25 cellular contexts compared by ENCODE assay signal in the genomic region with DNA sequence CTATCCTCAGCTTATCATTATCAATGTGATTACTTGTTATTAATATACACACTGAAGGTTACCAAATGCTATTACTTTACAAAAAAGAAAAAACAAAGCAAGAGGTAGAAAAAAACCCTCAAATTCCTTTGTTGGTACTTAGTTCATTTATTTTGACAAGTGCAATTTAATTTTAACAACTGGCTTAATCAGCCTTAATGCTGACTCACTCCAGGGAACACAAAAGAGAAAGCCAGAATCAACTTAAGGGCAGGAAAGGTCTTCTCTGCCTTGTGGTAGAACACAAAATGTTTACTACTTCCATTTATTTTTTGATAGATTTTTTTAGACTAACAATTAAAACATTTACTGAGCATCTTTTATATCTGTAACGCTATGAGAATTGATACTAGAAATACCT.
"Had no signal": no experiment of that assay in that cellular context is flagged by ENCODE, and none has a peak within 500 bp of the region (broad histone marks: within the 10 kb centered on the region; RNA-seq: fewer than 3 reads in every experiment).

No MANE protein-coding gene starts in this region.

- H3K27me3 Mint-ChIP-seq: activated CD4-positive, alpha-beta T cell treated with anti-CD3 and anti-CD28 coated beads, Interleukin-2, amount 10 ng/mL, durations not matched to agents 24 days and 14 days; activated naive CD4-positive, alpha-beta T cell treated with anti-CD3 and anti-CD28 coated beads, Interleukin-2, amount 50 U/mL, for 24 hours; activated naive CD8-positive, alpha-beta T cell treated with anti-CD3 and anti-CD28 coated beads, Interleukin-2, amount 10 ng/mL, durations not matched to agents 7 days and 5 days; activated T-cell treated with anti-CD3 and anti-CD28 coated beads, Interleukin-2, amount 50 U/mL, for 24 hours had no signal

- H3K9me3 Mint-ChIP-seq: activated CD4-positive, alpha-beta T cell treated with anti-CD3 and anti-CD28 coated beads, Interleukin-2, amount 10 ng/mL, durations not matched to agents 24 days and 14 days; activated naive CD4-positive, alpha-beta T cell treated with anti-CD3 and anti-CD28 coated beads, Interleukin-2, amount 50 U/mL, for 24 hours had no signal

- H3K36me3 Mint-ChIP-seq: activated naive CD4-positive, alpha-beta T cell treated with anti-CD3 and anti-CD28 coated beads, Interleukin-2, amount 50 U/mL, for 24 hours; activated naive CD8-positive, alpha-beta T cell treated with anti-CD3 and anti-CD28 coated beads, Interleukin-2, amount 10 ng/mL, durations not matched to agents 7 days and 5 days had no signal

- H3K4me1 ChIP-seq: Peyer's patch had no signal

- H3K4me1 Mint-ChIP-seq: activated CD4-positive, alpha-beta T cell treated with anti-CD3 and anti-CD28 coated beads, Interleukin-2, amount 10 ng/mL, durations not matched to agents 24 days and 14 days; activated naive CD4-positive, alpha-beta T cell treated with anti-CD3 and anti-CD28 coated beads, Interleukin-2, amount 50 U/mL, for 24 hours; activated naive CD8-positive, alpha-beta T cell treated with anti-CD3 and anti-CD28 coated beads, Interleukin-2, amount 10 ng/mL, durations not matched to agents 7 days and 5 days had no signal

- H3K4me3 Mint-ChIP-seq: activated CD4-positive, alpha-beta T cell treated with anti-CD3 and anti-CD28 coated beads, Interleukin-2, amount 10 ng/mL, durations not matched to agents 24 days and 14 days; activated CD8-positive, alpha-beta T cell treated with anti-CD3 and anti-CD28 coated beads, Interleukin-2, amount 10 ng/mL, durations not matched to agents 7 days and 5 days; activated naive CD4-positive, alpha-beta T cell treated with anti-CD3 and anti-CD28 coated beads, Interleukin-2, amount 50 U/mL, for 24 hours; activated naive CD8-positive, alpha-beta T cell treated with anti-CD3 and anti-CD28 coated beads, Interleukin-2, amount 10 ng/mL, durations not matched to agents 7 days and 5 days; activated T-cell treated with anti-CD3 and anti-CD28 coated beads, Interleukin-2, amount 50 U/mL, for 24 hours; T-helper 1 cell treated with Interleukin-12 subunit alpha and Interleukin-12 subunit beta and Interleukin-4 antibody, amounts not matched to agents 30 μg/mL and 1 μg/mL, for 36 hours; T-helper 2 cell treated with Interferon-gamma antibody and Interleukin-4, amounts not matched to agents 5 μg/mL and 100 μg/mL, for 36 hours had no signal

- H3K27me3 ChIP-seq: Peyer's patch had no signal

- H3K27ac Mint-ChIP-seq: activated CD4-positive, alpha-beta T cell treated with anti-CD3 and anti-CD28 coated beads, Interleukin-2, amount 10 ng/mL, durations not matched to agents 24 days and 14 days; activated CD8-positive, alpha-beta T cell treated with anti-CD3 and anti-CD28 coated beads, Interleukin-2, amount 10 ng/mL, durations not matched to agents 7 days and 5 days; activated naive CD4-positive, alpha-beta T cell treated with anti-CD3 and anti-CD28 coated beads, Interleukin-2, amount 50 U/mL, for 24 hours; activated naive CD8-positive, alpha-beta T cell treated with anti-CD3 and anti-CD28 coated beads, Interleukin-2, amount 10 ng/mL, durations not matched to agents 7 days and 5 days; activated T-cell treated with anti-CD3 and anti-CD28 coated beads, Interleukin-2, amount 50 U/mL, for 24 hours; activated T-helper 2 cell treated with anti-CD3 and anti-CD28 coated beads, Interferon-gamma antibody, Interleukin-2, Interleukin-4, amounts not matched to agents 10 μg/mL and 5 μg/mL and 100 μg/mL, durations not matched to agents 14 hours and 24 hours and 36 hours; T-helper 1 cell treated with Interleukin-12 subunit alpha and Interleukin-12 subunit beta and Interleukin-4 antibody, amounts not matched to agents 30 μg/mL and 1 μg/mL, for 36 hours; T-helper 2 cell treated with Interferon-gamma antibody and Interleukin-4, amounts not matched to agents 5 μg/mL and 100 μg/mL, for 36 hours had no signal

- H3K27ac ChIP-seq: Peyer's patch had no signal

- FAIRE-seq: K562, TTC549 had no signal

- H3K9me3 ChIP-seq: Peyer's patch had no signal

- H3K36me3 ChIP-seq: Peyer's patch had no signal

- DNase-seq: activated CD4-positive, alpha-beta T cell treated with anti-CD3 and anti-CD28 coated beads, Interleukin-2, amount 10 ng/mL, durations not matched to agents 24 days and 14 days; activated CD4-positive, alpha-beta T cell treated with anti-CD3 and anti-CD28 coated beads, Interleukin-2, amount 50 U/mL, for 48 hours; activated CD8-positive, alpha-beta T cell treated with anti-CD3 and anti-CD28 coated beads, Interleukin-2, amount 10 ng/mL, durations not matched to agents 7 days and 5 days; activated gamma-delta T cell; activated naive CD4-positive, alpha-beta T cell treated with Interleukin-2 at 50 U/mL for 16 hours; activated naive CD8-positive, alpha-beta T cell treated with anti-CD3 and anti-CD28 coated beads, Interleukin-2, amount 10 ng/mL, durations not matched to agents 7 days and 5 days; activated T-cell treated with anti-CD3 and anti-CD28 coated beads, Interleukin-2, amount 50 U/mL, for 24 hours; IMR-90; NCI-H1105; NCI-H1417 treated with DMSO at 0.1 percent for 48 hours; NCI-H187 treated with DMSO at 0.1 percent for 48 hours; NCI-H2081; NCI-H345; NCI-H524 treated with DMSO at 0.1 percent for 48 hours; NCI-H748 treated with DMSO at 0.1 percent for 48 hours; NK-92 treated with Interleukin-12 subunit alpha and Interleukin-12 subunit beta, amount 100 ng/mL, for 24 hours; PC-3; Peyer's patch; RPMI8226 had no signal

- H3K4me3 ChIP-seq: K562, Peyer's patch had no signal
